ENCODE assay signal across 11 cellular contexts in the genomic region with DNA sequence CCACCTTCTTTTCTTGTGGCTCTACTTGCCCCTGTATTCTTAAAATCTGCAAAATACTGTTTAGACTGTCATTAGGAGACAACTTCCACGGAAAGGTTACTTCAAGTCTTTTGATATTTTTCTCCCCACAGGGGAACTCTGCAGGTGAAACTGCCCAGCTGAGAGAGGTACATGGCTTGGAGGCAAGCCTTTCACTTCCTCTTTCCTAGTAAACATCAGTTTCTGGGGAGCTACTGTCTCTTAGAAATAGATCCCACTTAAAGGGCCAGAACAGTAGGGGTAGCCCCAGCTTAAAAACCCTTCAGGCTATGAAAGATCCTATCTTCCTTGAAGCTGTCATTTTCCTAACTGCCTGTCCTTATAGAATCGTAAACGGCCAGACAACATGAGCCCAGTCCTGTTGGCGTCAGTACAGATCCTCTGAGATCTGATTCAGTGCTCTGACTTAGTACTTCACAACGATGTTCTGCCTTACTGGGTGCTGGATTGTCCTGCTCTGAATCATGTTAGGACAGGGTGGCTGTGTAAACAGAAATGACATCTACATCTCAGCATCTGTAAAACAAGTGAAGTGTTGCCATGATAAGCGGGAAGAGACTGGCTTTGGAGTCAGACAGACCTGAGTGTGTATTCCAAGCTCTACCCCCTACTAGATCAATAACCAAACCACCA.
DNase-seq lines count a peak whose midpoint lies in the region; ATAC-seq, FAIRE-seq and TF ChIP-seq lines count a peak whose summit lies in the region.
"Had no signal": no experiment of that assay in that cellular context is flagged by ENCODE, and none has a peak within 500 bp of the region (broad histone marks: within the 10 kb centered on the region; RNA-seq: fewer than 3 reads in every experiment).

No MANE protein-coding gene starts in this region.

- TF ChIP-seq CTCF in GM12865 (IDR thresholded peaks at IDR 0.05; ENCODE audit: insufficient read depth, low read depth, low read length, missing control alignments) (no peak), GM20000 (IDR thresholded peaks at IDR 0.05; ENCODE audit: extremely low read depth, missing control alignments) (no peak)

- no peak for FAIRE-seq in urothelium cell line (lab: Jason Lieb, UNC)

- H3K4me3 ChIP-seq in GM12865 (ENCODE audit: low read depth, low read length): no peak overlapping the region
- H3K4me3 ChIP-seq: cardiac muscle cell had no signal

- peak; percentile 96 for ATAC-seq in HG03097 (IDR thresholded peaks at IDR 0.05; ENCODE audit: low FRiP score, unreplicated experiment)

- peak; percentile 63 for DNase-seq in GM12865 (ENCODE audit: low read depth)
- peak; percentile 25 for DNase-seq in GM20000 (ENCODE audit: low spot score)
- peak; percentile 5 for DNase-seq in SK-N-DZ (ENCODE audit: low spot score)
- no peak for DNase-seq in effector CD8-positive, alpha-beta T cell (lab: John Stamatoyannopoulos, UW)
- no peak for DNase-seq in NCI-H446 treated with DMSO at 0.1 percent for 48 hours (lab: John Stamatoyannopoulos, UW)
- no peak for DNase-seq in NK-92 treated with Interleukin-12 subunit alpha and Interleukin-12 subunit beta, amount 100 ng/mL, for 24 hours (lab: John Stamatoyannopoulos, UW)
- no peak for DNase-seq in urothelium cell line (ENCODE audit: low spot score)
- DNase-seq: activated CD4-positive, alpha-beta memory T cell treated with anti-CD3 and anti-CD28 coated beads for 36 hours; C1 segment of cervical spinal cord had no signal

Comparison
In these comparisons a context has a peak if more than half of its experiments do, and no peak if none do; other contexts are left out.
1. DNase-seq: peak in GM12865 (single experiment), GM20000 (single experiment) and SK-N-DZ (single experiment); none in effector CD8-positive, alpha-beta T cell (single experiment), NCI-H446 treated with DMSO at 0.1 percent for 48 hours (single experiment), NK-92 treated with Interleukin-12 subunit alpha and Interleukin-12 subunit beta, amount 100 ng/mL, for 24 hours (single experiment) and urothelium cell line (single experiment).